ENCODE assay signal across 20 cellular contexts in the genomic region with DNA sequence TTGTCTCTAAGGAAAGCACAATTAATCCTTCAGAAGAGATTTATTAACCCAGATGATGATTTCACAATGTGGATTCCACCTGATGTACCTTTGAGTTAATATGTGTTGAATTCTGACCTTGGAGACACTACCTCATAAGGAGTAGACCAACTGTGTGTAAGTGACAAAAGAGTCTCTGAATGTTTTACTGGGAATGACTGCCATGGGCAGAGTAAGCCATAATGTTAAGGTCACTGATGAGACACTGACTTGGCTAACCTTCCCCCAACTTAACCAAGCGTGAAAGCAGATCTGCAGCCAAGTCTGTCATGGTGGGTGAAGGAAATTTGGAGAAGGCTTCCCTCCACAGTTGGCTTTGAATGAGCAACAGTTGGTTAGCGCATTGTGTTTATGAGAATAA.
"Had no signal": no experiment of that assay in that cellular context is flagged by ENCODE, and none has a peak within 500 bp of the region (broad histone marks: within the 10 kb centered on the region; RNA-seq: fewer than 3 reads in every experiment).

No MANE protein-coding gene starts in this region.

- DNase-seq: activated B cell treated with CpG ODN at 0.5 μM for 24 hours; activated CD4-positive, alpha-beta T cell treated with anti-CD3 and anti-CD28 coated beads for 1 hour; activated CD4-positive, alpha-beta T cell treated with anti-CD3 and anti-CD28 coated beads, Interleukin-2, amount 10 ng/mL, durations not matched to agents 24 days and 14 days; activated CD4-positive, alpha-beta T cell treated with anti-CD3 and anti-CD28 coated beads, Interleukin-2, amount 50 U/mL, for 48 hours; activated CD8-positive, alpha-beta memory T cell treated with anti-CD3 and anti-CD28 coated beads, Interleukin-2, amount 10 ng/mL, durations not matched to agents 7 days and 5 days; activated effector memory CD4-positive, alpha-beta T cell treated with anti-CD3 and anti-CD28 coated beads, Interleukin-2, amount 50 U/mL, for 16 hours; activated naive CD4-positive, alpha-beta T cell treated with anti-CD3 and anti-CD28 coated beads for 36 hours; activated T-cell treated with anti-CD3 and anti-CD28 coated beads, Interleukin-2, amount 50 U/mL, for 4 hours; amygdala; cerebellar nuclear complex; Kasumi-1; NCI-H1048; NCI-H146; NCI-H187 treated with DMSO at 0.1 percent for 48 hours; NCI-H2081 treated with DMSO at 0.1 percent for 48 hours; NCI-H510A; NCI-H69; NK-92 treated with Interleukin-12 subunit alpha and Interleukin-12 subunit beta, amount 100 ng/mL, for 24 hours; Peyer's patch; SHP77 had no signal
